ENCODE assay signal across 18 cellular contexts in genomic region chr22:17114958-17115235, GRCh38. TPM values are rescaled to one million over a fixed set of nuclear protein-coding genes. Genes with fewer than 3 reads are reported as not detected.
A peak's percentile ranks its signal among the peaks of the same experiment; 100 is the strongest.
DNase-seq lines count a peak whose midpoint lies in the region; ATAC-seq and TF ChIP-seq lines count a peak whose summit lies in the region.
"Had no signal": no experiment of that assay in that cellular context is flagged by ENCODE, and none has a peak within 500 bp of the region (broad histone marks: within the 10 kb centered on the region; RNA-seq: fewer than 3 reads in every experiment).

No MANE protein-coding gene starts in this region.

- peak overlapping the region in 4 of 5 experiments; percentile 3 to 75 (median 34) for H3K27ac Mint-ChIP-seq in brain

- H3K27me3 Mint-ChIP-seq in brain = no peaks in the 10 kb centered on the region

- H3K4me1 ChIP-seq in neutrophil (ENCODE audit: control insufficient read depth in 1 of 2, insufficient read depth in 1 of 2, low read depth in 1 of 2, low read length in 1 of 2) (peaks cover 96 to 99% of the 10 kb centered on the region in 2 experiments), tibial artery (no peaks in the 10 kb centered on the region)
- H3K4me1 ChIP-seq: HAP-1 had no signal

- no peak for ATAC-seq in HG02852 (IDR thresholded peaks at IDR 0.05; ENCODE audit: unreplicated experiment)

- peak overlapping the region in 1 of 5 experiments; percentile 19 for H3K4me3 Mint-ChIP-seq in brain

- H3K9me3 ChIP-seq in neutrophil (no peaks in the 10 kb centered on the region), tibial artery (no peaks in the 10 kb centered on the region)
- H3K9me3 ChIP-seq: HAP-1 had no signal

- intact Hi-C loops in tibial artery (cut with DNase I; ENCODE audit: low total_unique reads) = no loop called here

- peaks cover 53% of the 10 kb centered on the region for H3K4me1 Mint-ChIP-seq in brain

- no peaks in the 10 kb centered on the region for H3K9me3 Mint-ChIP-seq in brain

- H3K4me3 ChIP-seq in H7 (ENCODE audit: insufficient read depth, low read depth, low read length) = no peak overlapping the region
- H3K4me3 ChIP-seq in neutrophil (ENCODE audit: low read depth in 1 of 2, low read length in 1 of 2) = peak overlapping the region in 1 of 2 experiments; percentile 7
- no peak overlapping the region for H3K4me3 ChIP-seq in tibial artery
- H3K4me3 ChIP-seq: HAP-1, PC-9, SJSA1 had no signal

- H3K27ac ChIP-seq in neutrophil (peak overlapping the region; percentile 91), tibial artery (no peak overlapping the region)
- H3K27ac ChIP-seq: PC-9, SJSA1 had no signal

- peaks cover 10% of the 10 kb centered on the region for H3K36me3 Mint-ChIP-seq in brain

- H3K27me3 ChIP-seq in H7 (ENCODE audit: control insufficient read depth, insufficient read depth, low read length) (peaks cover 6% of the 10 kb centered on the region; the same call in 1 of the 2 replicates), neutrophil (peaks cover 7% of the 10 kb centered on the region), tibial artery (peaks cover 0 to 18% of the 10 kb centered on the region in 2 donors)

- DNase-seq in activated effector memory CD4-positive, alpha-beta T cell treated with anti-CD3 and anti-CD28 coated beads, Interleukin-2, amount 50 U/mL, for 16 hours = peak; percentile 28
- DNase-seq in activated effector memory CD4-positive, alpha-beta T cell treated with Interleukin-2 at 50 U/mL for 16 hours = no peak
- peak; percentile 6 for DNase-seq in H7
- DNase-seq in tibial artery = no peak
- DNase-seq in iPS-NIHi7 (ENCODE audit: extremely low spot score) = no peak
- DNase-seq: C1 segment of cervical spinal cord, DMS53, IMR-90, NCI-H1417, NCI-H2029, NCI-H510A, NCI-H82, PC-9 had no signal

- no peaks in the 10 kb centered on the region for H3K36me3 ChIP-seq in H7 (replicated peaks; ENCODE audit: control insufficient read depth, insufficient read depth, low read length)
- H3K36me3 ChIP-seq in neutrophil = peaks cover 56% of the 10 kb centered on the region
- peaks cover 0 to 3% (median 3%) of the 10 kb centered on the region in 3 donors for H3K36me3 ChIP-seq in tibial artery
- H3K36me3 ChIP-seq: HAP-1 had no signal

- TF ChIP-seq CTCF in brain (conservative IDR thresholded peaks at IDR 0.05) (no peak), neutrophil (IDR thresholded peaks at IDR 0.05) (no peak), tibial artery (IDR thresholded peaks at IDR 0.05) (no peak)

RNA-seq across cellular contexts. Expression of gene TMEM121B, which starts 6.3 kb away (rescaled TPM):
- total RNA-seq in H7 (2014; rRNA removed; shearing (Covaris generic)) = 2.2 and 2.3 TPM in 2 replicates
- 7.4 TPM for polyA plus RNA-seq in brain (ENCODE audit: insufficient read depth, low read depth, low replicate concordance)
- total RNA-seq: PC-9 had no signal

RNA-seq across cellular contexts. Expression of gene IL17RA, which starts 30.1 kb away (rescaled TPM):
- total RNA-seq in H7 (2014; rRNA removed; shearing (Covaris generic)) = 3.6 and 4.3 TPM in 2 replicates
- polyA plus RNA-seq in brain (ENCODE audit: insufficient read depth, low read depth, low replicate concordance) = 5.0 TPM

RNA-seq across cellular contexts. Expression of gene HDHD5, which starts 44.2 kb away (rescaled TPM):
- 127 and 142 TPM in 2 replicates for total RNA-seq in H7 (2014; rRNA removed; shearing (Covaris generic))
- polyA plus RNA-seq in brain (ENCODE audit: insufficient read depth, low read depth, low replicate concordance) = 35.6 TPM

Comparison
In these comparisons a context has a peak if more than half of its experiments do, and no peak if none do; other contexts are left out.
1. DNase-seq: peak in activated effector memory CD4-positive, alpha-beta T cell treated with anti-CD3 and anti-CD28 coated beads, Interleukin-2, amount 50 U/mL, for 16 hours (single experiment) and H7 (single experiment); none in activated effector memory CD4-positive, alpha-beta T cell treated with Interleukin-2 at 50 U/mL for 16 hours (single experiment), tibial artery (0 of 2) and iPS-NIHi7 (single experiment).